8 cellular contexts compared by ENCODE assay signal in the genomic region with DNA sequence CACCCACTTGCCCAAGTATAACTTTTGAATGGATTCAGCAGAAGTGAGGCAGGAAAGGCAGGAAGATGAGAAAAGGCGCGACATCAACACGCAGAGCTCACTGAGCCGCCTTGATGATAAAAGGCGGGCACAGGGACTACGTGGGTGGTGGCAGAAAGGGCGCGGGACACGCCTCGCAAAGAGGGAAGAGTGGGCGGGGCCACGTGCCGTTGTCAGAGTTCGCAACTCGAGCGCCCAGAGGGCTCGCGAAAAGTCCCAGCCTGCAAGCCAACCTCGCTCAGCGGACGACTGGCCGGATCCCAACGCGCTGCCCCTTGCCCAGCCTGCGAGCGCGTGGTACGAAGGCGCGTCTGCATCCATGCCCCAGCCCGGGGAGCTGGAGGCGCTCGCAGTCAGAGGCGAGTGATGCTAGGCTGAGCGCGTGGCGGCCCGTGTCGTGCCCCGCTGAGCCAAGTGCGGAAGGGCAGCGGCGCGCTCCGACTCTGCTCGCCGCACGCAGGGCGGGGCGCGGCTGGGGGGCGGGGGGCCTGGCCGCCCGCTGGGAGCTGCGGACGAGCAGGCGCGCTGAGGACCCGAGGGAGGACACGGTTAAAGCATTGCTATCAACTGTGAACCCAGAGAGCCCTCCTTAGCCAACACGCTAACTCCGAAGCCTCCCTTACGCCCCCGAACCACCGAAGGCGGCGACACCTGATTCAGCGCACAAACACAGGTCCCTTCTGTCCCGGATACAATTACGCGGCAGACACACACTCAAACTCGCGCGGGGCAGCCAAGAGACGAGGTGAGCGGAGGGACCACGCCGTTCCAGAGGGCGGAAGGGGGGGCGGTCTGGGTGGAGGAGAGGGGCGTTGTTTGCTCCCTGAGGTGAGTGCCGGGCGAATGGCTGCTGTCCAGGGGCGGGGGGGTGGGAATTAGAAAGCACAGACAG. TPM values are rescaled to one million over a fixed set of nuclear protein-coding genes. Genes with fewer than 3 reads are reported as not detected.
DNase-seq lines count a peak whose midpoint lies in the region; ATAC-seq and TF ChIP-seq lines count a peak whose summit lies in the region.

A gene with protein sequence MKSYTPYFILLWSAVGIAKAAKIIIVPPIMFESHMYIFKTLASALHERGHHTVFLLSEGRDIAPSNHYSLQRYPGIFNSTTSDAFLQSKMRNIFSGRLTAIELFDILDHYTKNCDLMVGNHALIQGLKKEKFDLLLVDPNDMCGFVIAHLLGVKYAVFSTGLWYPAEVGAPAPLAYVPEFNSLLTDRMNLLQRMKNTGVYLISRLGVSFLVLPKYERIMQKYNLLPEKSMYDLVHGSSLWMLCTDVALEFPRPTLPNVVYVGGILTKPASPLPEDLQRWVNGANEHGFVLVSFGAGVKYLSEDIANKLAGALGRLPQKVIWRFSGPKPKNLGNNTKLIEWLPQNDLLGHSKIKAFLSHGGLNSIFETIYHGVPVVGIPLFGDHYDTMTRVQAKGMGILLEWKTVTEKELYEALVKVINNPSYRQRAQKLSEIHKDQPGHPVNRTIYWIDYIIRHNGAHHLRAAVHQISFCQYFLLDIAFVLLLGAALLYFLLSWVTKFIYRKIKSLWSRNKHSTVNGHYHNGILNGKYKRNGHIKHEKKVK (plus strand): TSS at position 617 of the 931 bp plus-strand sequence. CDS start 24,074 bp downstream, outside the sequence.

- H3K4me1 ChIP-seq in MM.1S (ENCODE audit: low read length) (peaks cover 14% of the 10 kb centered on the region), lung (ENCODE audit: control insufficient read depth in 2 of 2, insufficient read depth in 2 of 2, low read length in 2 of 2) (peaks cover 0 to 7% of the 10 kb centered on the region in 2 donors)

- peaks cover 6% of the 10 kb centered on the region for H3K4me1 Mint-ChIP-seq in T-helper 1 cell treated with Interleukin-12 subunit alpha and Interleukin-12 subunit beta and Interleukin-4 antibody, amounts not matched to agents 30 μg/mL and 1 μg/mL, for 36 hours (ENCODE audit: low read depth)

- ATAC-seq in GM21737 (IDR thresholded peaks at IDR 0.05; ENCODE audit: unreplicated experiment), result peak; percentile 32
- ATAC-seq in lung (ENCODE audit: insufficient read depth, low FRiP score), result peak; percentile 70

- H3K9me3 ChIP-seq in MM.1S (replicated peaks; ENCODE audit: insufficient read depth, low read length) (no peaks in the 10 kb centered on the region), lung (ENCODE audit: control insufficient read depth in 2 of 2, insufficient read depth in 1 of 2, low read length in 1 of 2) (peaks cover 0 to 8% of the 10 kb centered on the region in 2 donors)

- H3K4me3 Mint-ChIP-seq in T-helper 1 cell treated with Interleukin-12 subunit alpha and Interleukin-12 subunit beta and Interleukin-4 antibody, amounts not matched to agents 30 μg/mL and 1 μg/mL, for 36 hours, result peak within 1 kb of the TSS; percentile 45

- peak within 1 kb of the TSS; percentile 58 for H3K4me3 ChIP-seq in MM.1S (ENCODE audit: low read length)
- H3K4me3 ChIP-seq in dorsolateral prefrontal cortex, result peak within 1 kb of the TSS; percentile 52 to 86 (median 72)
- H3K4me3 ChIP-seq in lung, result peak within 1 kb of the TSS; percentile 26

- H3K27ac Mint-ChIP-seq in T-helper 1 cell treated with Interleukin-12 subunit alpha and Interleukin-12 subunit beta and Interleukin-4 antibody, amounts not matched to agents 30 μg/mL and 1 μg/mL, for 36 hours, result no peak within 1 kb of the TSS

- intact Hi-C loops in dorsolateral prefrontal cortex (cut with DNase I), result loop anchor here (1.0 to 10.0 kb wide), 5 partner anchors 61 to 204 kb away; no protein-coding TSS in a partner anchor

- TF ChIP-seq CTCF in MM.1S (IDR thresholded peaks at IDR 0.05; ENCODE audit: low read length) (no peak), dorsolateral prefrontal cortex (IDR thresholded peaks at IDR 0.05 in 54 of 56, conservative IDR thresholded peaks at IDR 0.05 in 2 of 56; ENCODE audit: low read depth in 1 of 56, partially characterized antibody in 56 of 56) (peak in 11 of 56 donors; percentile 12 to 41 (median 20)), lung (IDR thresholded peaks at IDR 0.05; ENCODE audit: control extremely low read depth, extremely low read depth) (no peak)

- 0 to 2% methylated on average over 80 to 84 of the region's 84 CpGs for WGBS in lung, 2 donors

- H3K27me3 ChIP-seq in MM.1S (replicated peaks; ENCODE audit: insufficient read depth, low read length) (peaks cover 17% of the 10 kb centered on the region), dorsolateral prefrontal cortex (peaks cover 0 to 19% (median 0%) of the 10 kb centered on the region in 45 donors), lung (ENCODE audit: control insufficient read depth, insufficient read depth) (peaks cover 3% of the 10 kb centered on the region)

- no peak within 1 kb of the TSS for H3K9ac ChIP-seq in MM.1S (ENCODE audit: low read length)

- DNase-seq in ELF-1 (ENCODE audit: low read depth, low spot score) (peak; percentile 64), MM.1S (no peak), dorsolateral prefrontal cortex (peak; percentile 56 to 82 (median 76)), lung (ENCODE audit: low spot score) (peak; percentile 72), hepatic stellate cell (ENCODE audit: low spot score) (no peak)
- DNase-seq in stimulated activated CD4-positive, alpha-beta T cell treated with anti-CD3 and anti-CD28 coated beads, TNF-alpha, amount 100 ng/mL, for 4 hours (ENCODE audit: low read depth in 3 of 3), result peak in 2 of 3 experiments; percentile 17 to 27

- H3K27ac ChIP-seq in MM.1S (ENCODE audit: low read length) (no peak within 1 kb of the TSS), dorsolateral prefrontal cortex (peak within 1 kb of the TSS; percentile 8 to 98 (median 92)), lung (ENCODE audit: low read depth in 1 of 2, low read length in 1 of 2) (no peak within 1 kb of the TSS)

- no peaks in the 10 kb centered on the region for H4K20me1 ChIP-seq in MM.1S (ENCODE audit: insufficient read depth, low read length)

- H3K27me3 Mint-ChIP-seq in T-helper 1 cell treated with Interleukin-12 subunit alpha and Interleukin-12 subunit beta and Interleukin-4 antibody, amounts not matched to agents 30 μg/mL and 1 μg/mL, for 36 hours (ENCODE audit: low read depth), result peaks cover 38% of the 10 kb centered on the region

- H3K9me2 ChIP-seq in MM.1S (replicated peaks; ENCODE audit: insufficient read depth, low read length), result no peaks in the 10 kb centered on the region

- H3K36me3 ChIP-seq in MM.1S (replicated peaks; ENCODE audit: insufficient read depth, low read length) (no peaks in the 10 kb centered on the region), lung (ENCODE audit: control insufficient read depth in 2 of 2, insufficient read depth in 2 of 2, low read length in 2 of 2) (no peaks in the 10 kb centered on the region)

- no peaks in the 10 kb centered on the region for H3K9me3 Mint-ChIP-seq in T-helper 1 cell treated with Interleukin-12 subunit alpha and Interleukin-12 subunit beta and Interleukin-4 antibody, amounts not matched to agents 30 μg/mL and 1 μg/mL, for 36 hours

- no peaks in the 10 kb centered on the region for H3K36me3 Mint-ChIP-seq in T-helper 1 cell treated with Interleukin-12 subunit alpha and Interleukin-12 subunit beta and Interleukin-4 antibody, amounts not matched to agents 30 μg/mL and 1 μg/mL, for 36 hours (ENCODE audit: low read depth)

- peak within 1 kb of the TSS; percentile 81 for H3K4me2 ChIP-seq in MM.1S (ENCODE audit: low read depth, low read length)

- no peaks in the 10 kb centered on the region for H3K79me2 ChIP-seq in MM.1S (ENCODE audit: low read length)

- peak within 1 kb of the TSS; percentile 59 for H2AFZ ChIP-seq in MM.1S (ENCODE audit: low read length)

- H3F3A ChIP-seq in MM.1S (ENCODE audit: insufficient read depth, low read length), result peaks cover 8% of the 10 kb centered on the region; the same call in 1 of the 2 replicates

RNA-seq across cellular contexts. Expression of the gene that starts here (rescaled TPM):
- total RNA-seq in dorsolateral prefrontal cortex (100 to 1,000 TPM in 30 of 120 experiments, 10 to 100 TPM in 90; 13.0 to 301 (median 73.0) TPM), lung (1 to 10 TPM; 2.5 to 9.9 TPM)
- 1 to 10 TPM in 1 of 2 donors, under 1 TPM in 1; 0.37 to 1.2 TPM for polyA plus RNA-seq in lung

Comparison
In these comparisons a context has a peak if more than half of its experiments do, and no peak if none do; other contexts are left out.
1. DNase-seq: peak in ELF-1 (single experiment), dorsolateral prefrontal cortex (10 of 10), lung (single experiment) and stimulated activated CD4-positive, alpha-beta T cell treated with anti-CD3 and anti-CD28 coated beads, TNF-alpha, amount 100 ng/mL, for 4 hours (2 of 3); none in MM.1S (single experiment) and hepatic stellate cell (single experiment).
2. H3K27ac ChIP-seq: peak in dorsolateral prefrontal cortex (59 of 59); none in MM.1S (single experiment) and lung (0 of 2).
3. Peak in every context shown above with its lines, with median percentiles within 50 percentile points of each other: H3K4me3 ChIP-seq.